25 cellular contexts compared by ENCODE assay signal in genomic region chr6:70725817-70726413, GRCh38. TPM values are rescaled to one million over a fixed set of nuclear protein-coding genes. Genes with fewer than 3 reads are reported as not detected.
A peak's percentile ranks its signal among the peaks of the same experiment; 100 is the strongest.
DNase-seq lines count a peak whose midpoint lies in the region; ATAC-seq, FAIRE-seq and TF ChIP-seq lines count a peak whose summit lies in the region.
"Had no signal": no experiment of that assay in that cellular context is flagged by ENCODE, and none has a peak within 500 bp of the region (broad histone marks: within the 10 kb centered on the region; RNA-seq: fewer than 3 reads in every experiment).

No MANE protein-coding gene starts in this region.

- H3K9me3 ChIP-seq in A549 (no peaks in the 10 kb centered on the region), K562 (replicated peaks; ENCODE audit: control insufficient read depth, insufficient read depth, low read depth, low read length) (no peaks in the 10 kb centered on the region), Karpas-422 (ENCODE audit: low read length) (no peaks in the 10 kb centered on the region)
- H3K9me3 ChIP-seq: pancreas, right lobe of liver, suprapubic skin had no signal

- H3K36me3 Mint-ChIP-seq in natural killer cell treated with Interleukin-12 subunit alpha and Interleukin-12 subunit beta and Interleukin-15 and Interleukin-18, amount 100 ng/mL, for 72 hours = no peaks in the 10 kb centered on the region
- H3K36me3 Mint-ChIP-seq: naive B cell had no signal

- no peak overlapping the region for H2AFZ ChIP-seq in K562 (ENCODE audit: low read depth, low read length)
- no peak overlapping the region for H2AFZ ChIP-seq in Karpas-422 (ENCODE audit: low read length)

- no peak overlapping the region for H3K4me3 Mint-ChIP-seq in natural killer cell treated with Interleukin-12 subunit alpha and Interleukin-12 subunit beta and Interleukin-15 and Interleukin-18, amount 100 ng/mL, for 72 hours
- H3K4me3 Mint-ChIP-seq: naive B cell had no signal

- no peaks in the 10 kb centered on the region for H3K27me3 ChIP-seq in K562 (ENCODE audit: control insufficient read depth in 2 of 2, insufficient read depth in 2 of 2, low read length in 2 of 2)
- no peaks in the 10 kb centered on the region for H3K27me3 ChIP-seq in Karpas-422 (ENCODE audit: low read length)
- H3K27me3 ChIP-seq: foreskin keratinocyte, pancreas, right lobe of liver, suprapubic skin had no signal

- intact Hi-C loops in K562 (cut with micrococcal nuclease) = no loop called here

- H3K9me1 ChIP-seq in K562 (ENCODE audit: control insufficient read depth, insufficient read depth, low read length) = no peaks in the 10 kb centered on the region

- TF ChIP-seq CTCF in A549 (IDR thresholded peaks at IDR 0.05) (no peak), K562 (IDR thresholded peaks at IDR 0.05 in 2 of 3, conservative IDR thresholded peaks at IDR 0.05 in 1 of 3; ENCODE audit: insufficient read depth in 2 of 3, low read depth in 1 of 3, low read length in 3 of 3) (no peak), fibroblast of the aortic adventitia (IDR thresholded peaks at IDR 0.05; ENCODE audit: insufficient read depth, low read length) (no peak)

- no peaks in the 10 kb centered on the region for H3K9me3 Mint-ChIP-seq in natural killer cell treated with Interleukin-12 subunit alpha and Interleukin-12 subunit beta and Interleukin-15 and Interleukin-18, amount 100 ng/mL, for 72 hours
- H3K9me3 Mint-ChIP-seq: naive B cell had no signal

- no peak overlapping the region for H3K4me3 ChIP-seq in A549
- no peak overlapping the region for H3K4me3 ChIP-seq in K562
- H3K4me3 ChIP-seq in fibroblast of the aortic adventitia (ENCODE audit: low read depth, low read length) = no peak overlapping the region
- H3K4me3 ChIP-seq in Karpas-422 (ENCODE audit: low read length) = no peak overlapping the region
- H3K4me3 ChIP-seq: pancreas, right lobe of liver, suprapubic skin had no signal

- in situ Hi-C loops in K562 (cut with MboI) = no loop called here

- no peak for FAIRE-seq in A549 (lab: Jason Lieb, UNC)
- FAIRE-seq in K562 (lab: Jason Lieb, UNC) = no peak
- FAIRE-seq: pancreas, RCC 7860 had no signal

- DNase-seq in A549 (ENCODE audit: low read depth in 1 of 2, low spot score in 1 of 2) = no peak
- peak; percentile 61 for DNase-seq in HCEC 1CT
- DNase-seq in K562 (ENCODE audit: extremely low read depth in 1 of 4, low spot score in 3 of 4) = no peak
- peak; percentile 43 for DNase-seq in fibroblast of the aortic adventitia (ENCODE audit: low read depth)
- no peak for DNase-seq in natural killer cell treated with Interleukin-12 subunit alpha and Interleukin-12 subunit beta and Interleukin-15 and Interleukin-18, amount 100 ng/mL, for 72 hours (ENCODE audit: low spot score)
- no peak for DNase-seq in Karpas-422
- DNase-seq: activated effector memory CD4-positive, alpha-beta T cell treated with anti-CD3 and anti-CD28 coated beads, Interleukin-2, amount 50 U/mL, for 16 hours; amygdala; effector memory CD4-positive, alpha-beta T cell; foreskin keratinocyte; Kasumi-1; left cardiac atrium; mesenchymal stem cell; naive B cell; NCI-H1105; NCI-H2081 treated with DMSO at 0.1 percent for 48 hours; NK-92 treated with Interleukin-12 subunit alpha and Interleukin-12 subunit beta, amount 100 ng/mL, for 24 hours; pancreas; right lobe of liver; WERI-Rb-1 had no signal

- H4K20me1 ChIP-seq in K562 (replicated peaks; ENCODE audit: control insufficient read depth, insufficient read depth, low read length) (0 out of 2 replicates have a peak, but pooled peaks cover 3% of the 10 kb centered on the region), Karpas-422 (ENCODE audit: insufficient read depth, low read depth, low read length) (peaks cover 26% of the 10 kb centered on the region)

- TF ChIP-seq POLR2A in A549 (IDR thresholded peaks at IDR 0.05; ENCODE audit: low read length) (no peak), K562 (conservative IDR thresholded peaks at IDR 0.05) (no peak)

- H3K4me1 Mint-ChIP-seq in natural killer cell treated with Interleukin-12 subunit alpha and Interleukin-12 subunit beta and Interleukin-15 and Interleukin-18, amount 100 ng/mL, for 72 hours (ENCODE audit: low read depth in 2 of 2) = peaks cover 36 to 40% of the 10 kb centered on the region in 2 donors

- BruUV-seq in K562 (replicated peaks; lab: Mats Ljungman, UMichigan) = no TSS peak

- H3K79me2 ChIP-seq in K562 (ENCODE audit: control insufficient read depth, insufficient read depth, low read length) = no peaks in the 10 kb centered on the region
- H3K79me2 ChIP-seq in Karpas-422 (ENCODE audit: low read length) = no peaks in the 10 kb centered on the region

- no peaks in the 10 kb centered on the region for H3K27me3 Mint-ChIP-seq in natural killer cell treated with Interleukin-12 subunit alpha and Interleukin-12 subunit beta and Interleukin-15 and Interleukin-18, amount 100 ng/mL, for 72 hours
- H3K27me3 Mint-ChIP-seq: naive B cell had no signal

- peak overlapping the region in 1 of 2 donors; percentile 59 for H3K27ac Mint-ChIP-seq in natural killer cell treated with Interleukin-12 subunit alpha and Interleukin-12 subunit beta and Interleukin-15 and Interleukin-18, amount 100 ng/mL, for 72 hours

- H3K4me2 ChIP-seq in A549 (no peak overlapping the region), K562 (ENCODE audit: insufficient read depth, low read length) (no peak overlapping the region), Karpas-422 (ENCODE audit: low read depth, low read length, poor library complexity, severe bottlenecking) (no peak overlapping the region)

- no peak overlapping the region for H3K9ac ChIP-seq in K562 (ENCODE audit: insufficient read depth in 1 of 2, low read depth in 2 of 2, low read length in 2 of 2)
- H3K9ac ChIP-seq in Karpas-422 (ENCODE audit: low read length) = no peak overlapping the region

- POLR2A ChIA-PET in A549 (lab: Yijun Ruan, JAX) = no interaction called here
- POLR2A ChIA-PET in K562 (lab: Yijun Ruan, JAX) = interaction anchor here (0.6 to 1.1 kb wide), 3 partner anchors 8 to 52 kb away, joined by 3 to 4 read pairs (median 3); no protein-coding TSS in a partner anchor

- WGBS in A549 (ENCODE audit: missing lambda C conversion rate) = 67% methylated on average over 3 of the region's 3 CpGs
- 18% methylated on average over 3 of the region's 3 CpGs for WGBS in K562 (ENCODE audit: insufficient coverage, low coverage, missing lambda C conversion rate)

- no peaks in the 10 kb centered on the region for H3K9me2 ChIP-seq in Karpas-422 (replicated peaks; ENCODE audit: insufficient read depth, low read length)

- ATAC-seq in A549 (no peak), K562 (no peak), HG03565 (IDR thresholded peaks at IDR 0.05; ENCODE audit: unreplicated experiment) (no peak), GM19467 (IDR thresholded peaks at IDR 0.05; ENCODE audit: unreplicated experiment) (no peak)
- no peak for ATAC-seq in natural killer cell treated with Interleukin-12 subunit alpha and Interleukin-12 subunit beta and Interleukin-15 and Interleukin-18, amount 100 ng/mL, for 72 hours
- ATAC-seq: foreskin keratinocyte, left cardiac atrium, pancreas, right lobe of liver had no signal

- H3K36me3 ChIP-seq in K562 (ENCODE audit: control insufficient read depth, insufficient read depth, low read length) (no peaks in the 10 kb centered on the region), Karpas-422 (ENCODE audit: insufficient read depth, low read length) (no peaks in the 10 kb centered on the region)
- H3K36me3 ChIP-seq: pancreas, right lobe of liver, suprapubic skin, WERI-Rb-1 had no signal

- TF ChIP-seq RAD21 in A549 (conservative IDR thresholded peaks at IDR 0.05 in 1 of 2, IDR thresholded peaks at IDR 0.05 in 1 of 2) (no peak), K562 (CRISPR knock-in tag; conservative IDR thresholded peaks at IDR 0.05 in 1 of 2, IDR thresholded peaks at IDR 0.05 in 1 of 2) (no peak)

- H3K27ac ChIP-seq in A549 (no peak overlapping the region), K562 (ENCODE audit: extremely low read depth, low read depth, low read length) (no peak overlapping the region), Karpas-422 (ENCODE audit: low read length) (no peak overlapping the region)
- H3K27ac ChIP-seq: C4-2B, foreskin keratinocyte, pancreas, right lobe of liver, suprapubic skin, WERI-Rb-1 had no signal

- TF ChIP-seq EP300 in A549 (IDR thresholded peaks at IDR 0.05) = no peak
- no peak for TF ChIP-seq EP300 in K562 (IDR thresholded peaks at IDR 0.05; ENCODE audit: low read length)

- H3K4me1 ChIP-seq in A549 = no peaks in the 10 kb centered on the region
- no peaks in the 10 kb centered on the region; a peak in 1 of 5 replicates for H3K4me1 ChIP-seq in K562 (replicated peaks in 1 of 2; ENCODE audit: control insufficient read depth in 2 of 2, insufficient read depth in 2 of 2, low read length in 2 of 2)
- peaks cover 1% of the 10 kb centered on the region; the same call in 1 of the 2 replicates for H3K4me1 ChIP-seq in Karpas-422 (ENCODE audit: low read length)
- H3K4me1 ChIP-seq: foreskin keratinocyte, suprapubic skin had no signal

- CTCF ChIA-PET in A549 (lab: Yijun Ruan, JAX) (no interaction called here), K562 (lab: Yijun Ruan, JAX; ENCODE audit: low intra/inter-chr PET ratio) (interaction anchor here (0.5 kb wide), 1 partner anchor 452 kb away, joined by 3 read pairs; no protein-coding TSS in a partner anchor)

RNA-seq across cellular contexts. Expression of gene SMAP1, which starts 58.2 kb away (rescaled TPM):
- polyA plus RNA-seq in A549 (2011; rRNA removed) = 27.4 and 27.8 TPM in 2 replicates
- 10.6 and 13.4 TPM in 2 replicates for polyA plus RNA-seq in A549 (2012; cell fraction: cytosol; rRNA removed)
- polyA plus RNA-seq in A549 (2012; cell fraction: nucleus; rRNA removed) = 11.0 and 11.2 TPM in 2 replicates
- polyA plus RNA-seq in A549 (2017; fragmentation: RNase III; extraction: RNeasy Plus Mini Kit Qiagen cat#74134 plus additional on column Dnase treatment) = 14.5 to 15.9 TPM (median 15.6 TPM) in 3 replicates
- 22.2 TPM in 2 replicates for polyA minus RNA-seq in A549 (2011; rRNA and poly(A)+ RNA removed)
- total RNA-seq in K562 (2011; cell fraction: chromatin; rRNA removed; ENCODE audit: low replicate concordance) = 3.7 and 17.4 TPM in 2 replicates
- 3.7 and 5.8 TPM in 2 replicates for total RNA-seq in K562 (2011; cell fraction: nucleolus; rRNA removed)
- 5.8 and 6.9 TPM in 2 replicates for total RNA-seq in K562 (2011; cell fraction: nucleoplasm; rRNA removed)
- 14.1 and 15.1 TPM in 2 replicates for total RNA-seq in K562 (2014; rRNA removed)
- total RNA-seq in K562 (2014; rRNA removed; fragmentation: Illumina TruSeq; extraction: Trizol) = 20.8 and 22.2 TPM in 2 replicates
- 18.2 and 19.4 TPM in 2 replicates for total RNA-seq in K562 (2015; rRNA removed; fragmentation: Illumina TruSeq; extraction: Trizol)
- 18.0 and 19.6 TPM in 2 replicates for total RNA-seq in K562 (2021)
- polyA plus RNA-seq in K562 (2011; rRNA removed) = 14.3 and 15.5 TPM in 2 replicates
- polyA plus RNA-seq in K562 (2011; cell fraction: cytosol; rRNA removed) = 11.0 and 12.0 TPM in 2 replicates
- polyA plus RNA-seq in K562 (2011; cell fraction: nucleus; rRNA removed) = 9.4 and 9.7 TPM in 2 replicates
- polyA plus RNA-seq in K562 (2012) = 17.0 and 26.5 TPM in 2 replicates
- 21.2 and 26.4 TPM in 2 replicates for polyA plus RNA-seq in K562 (2014; fragmentation: Illumina TruSeq; extraction: Trizol)
- polyA plus RNA-seq in K562 (2014; fragmentation: Nextera tagmentation; extraction: Ambion mirVana) = 10 to 100 TPM; 11.4 to 11.7 TPM
- 11.2 and 12.3 TPM in 2 replicates for polyA plus RNA-seq in K562 (2014; rRNA removed)
- polyA minus RNA-seq in K562 (2011; rRNA and poly(A)+ RNA removed) = 18.4 and 18.7 TPM in 2 replicates
- 14.4 and 14.7 TPM in 2 replicates for polyA minus RNA-seq in K562 (2011; cell fraction: cytosol; rRNA and poly(A)+ RNA removed)
- 5.7 and 7.4 TPM in 2 replicates for polyA minus RNA-seq in K562 (2011; cell fraction: nucleus; rRNA and poly(A)+ RNA removed)
- 24.9 and 32.4 TPM in 2 replicates for total RNA-seq in fibroblast of the aortic adventitia (ENCODE audit: low replicate concordance)
- 10 to 100 TPM; 22.1 to 30.6 TPM for total RNA-seq in natural killer cell treated with Interleukin-12 subunit alpha and Interleukin-12 subunit beta and Interleukin-15 and Interleukin-18, amount 100 ng/mL, for 72 hours
- 17.6 and 17.7 TPM in 2 replicates for total RNA-seq in Karpas-422 (2014; rRNA removed; shearing (Covaris generic); ENCODE audit: low replicate concordance)

Comparison
In these comparisons a context has a peak if more than half of its experiments do, and no peak if none do; other contexts are left out.
1. DNase-seq: peak in HCEC 1CT (single experiment) and fibroblast of the aortic adventitia (single experiment); none in A549 (0 of 2), K562 (0 of 4), natural killer cell treated with Interleukin-12 subunit alpha and Interleukin-12 subunit beta and Interleukin-15 and Interleukin-18, amount 100 ng/mL, for 72 hours (single experiment) and Karpas-422 (single experiment).
2. Of the 35 proteins assayed by ChIP-seq in both K562 and A549: peak only in K562: none; only in A549: MAFK; in both: none; in neither: 34.